In the genomic region with DNA sequence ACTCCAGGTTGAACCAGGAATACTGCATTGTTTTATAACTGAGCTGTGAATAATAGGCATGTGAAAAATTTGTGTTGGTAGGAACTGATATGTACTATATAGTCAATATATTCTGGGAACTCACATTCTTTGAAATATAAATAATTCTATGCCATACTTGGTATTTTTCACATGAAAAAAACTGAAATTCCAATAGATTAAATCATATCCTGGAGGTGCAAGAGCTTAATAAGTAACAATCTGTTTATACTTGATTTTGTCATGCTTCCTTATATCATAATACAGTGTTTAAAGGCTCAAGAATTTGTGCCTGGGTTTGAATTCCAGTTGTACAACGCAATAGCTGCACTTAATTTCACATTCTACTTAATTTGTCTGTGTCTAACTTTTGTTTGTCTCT, we compare ENCODE assay signal across 17 cellular contexts.
DNase-seq lines count a peak whose midpoint lies in the region; TF ChIP-seq lines count a peak whose summit lies in the region.
"Had no signal": no experiment of that assay in that cellular context is flagged by ENCODE, and none has a peak within 500 bp of the region (broad histone marks: within the 10 kb centered on the region; RNA-seq: fewer than 3 reads in every experiment).

No MANE protein-coding gene starts in this region.

- no peaks in the 10 kb centered on the region for H3K79me1 ChIP-seq in mesendoderm (ENCODE audit: low read length)

- no peak overlapping the region for H2BK120ac ChIP-seq in mesendoderm (ENCODE audit: low read depth, low read length)

- H2BK15ac ChIP-seq in mesendoderm (replicated peaks; ENCODE audit: low read depth): no peak overlapping the region

- no peak overlapping the region for H3K9ac ChIP-seq in mesendoderm (ENCODE audit: low read length)
- H3K9ac ChIP-seq: BLaER1 treated with 17β-estradiol and CSF1 and Interleukin-3, amounts not matched to agents 10 nM and 100 nM had no signal

- in situ Hi-C loops in astrocyte of the cerebellum (cut with HindIII; ENCODE audit: low sequenced_read_pairs): no loop called here

- H4K5ac ChIP-seq in mesendoderm (ENCODE audit: low read length): no peak overlapping the region

- H3K4me2 ChIP-seq in mesendoderm (ENCODE audit: low read length): no peak overlapping the region
- H3K4me2 ChIP-seq: BLaER1 treated with 17β-estradiol and CSF1 and Interleukin-3, amounts not matched to agents 10 nM and 100 nM had no signal

- no peak overlapping the region for H3K18ac ChIP-seq in mesendoderm (ENCODE audit: low read length)

- TF ChIP-seq POLR2A in erythroblast (IDR thresholded peaks at IDR 0.05; ENCODE audit: low read length): no peak

- peak; percentile 52 for DNase-seq in GM03348 (ENCODE audit: low spot score)
- peak; percentile 29 for DNase-seq in astrocyte of the cerebellum (ENCODE audit: low read depth)
- DNase-seq in fibroblast of villous mesenchyme (ENCODE audit: low read depth): peak; percentile 20
- peak; percentile 41 for DNase-seq in skeletal muscle cell (ENCODE audit: low read depth)
- DNase-seq in foreskin melanocyte: no peak
- no peak for DNase-seq in NCI-H146 treated with DMSO at 0.1 percent for 48 hours (lab: John Stamatoyannopoulos, UW; ENCODE audit: unreplicated experiment)
- no peak for DNase-seq in mesendoderm
- no peak for DNase-seq in erythroblast (lab: John Stamatoyannopoulos, UW)
- DNase-seq: activated CD4-positive, alpha-beta T cell treated with anti-CD3 and anti-CD28 coated beads, Interleukin-2, amount 10 ng/mL, durations not matched to agents 24 days and 14 days; activated T-cell treated with anti-CD3 and anti-CD28 coated beads, Interleukin-2, amount 50 U/mL, for 48 hours; amygdala; effector memory CD4-positive, alpha-beta T cell; KBM-7; NCI-H1417 treated with DMSO at 0.1 percent for 48 hours; NCI-H526; stimulated activated CD4-positive, alpha-beta T cell treated with anti-CD3 and anti-CD28 coated beads, Interleukin-1b, Interleukin-23, amount 100 ng/mL, for 48 hours had no signal

- no peaks in the 10 kb centered on the region for H3K4me1 ChIP-seq in mesendoderm (ENCODE audit: control insufficient read depth, low read depth, low read length)
- H3K4me1 ChIP-seq: BLaER1 treated with 17β-estradiol and CSF1 and Interleukin-3, amounts not matched to agents 10 nM and 100 nM had no signal

- TF ChIP-seq CTCF in astrocyte of the cerebellum (IDR thresholded peaks at IDR 0.05; ENCODE audit: low read depth, low read length, missing control alignments): no peak
- no peak for TF ChIP-seq CTCF in fibroblast of villous mesenchyme (IDR thresholded peaks at IDR 0.05; ENCODE audit: insufficient read depth, low read depth, low read length)

- no peak overlapping the region for H3K4me3 ChIP-seq in astrocyte of the cerebellum (ENCODE audit: low read depth, low read length)
- H3K4me3 ChIP-seq in fibroblast of villous mesenchyme (ENCODE audit: low read depth, low read length): no peak overlapping the region
- H3K4me3 ChIP-seq in skeletal muscle cell (ENCODE audit: low read depth, low read length): no peak overlapping the region
- no peak overlapping the region for H3K4me3 ChIP-seq in mesendoderm (ENCODE audit: low read length)
- H3K4me3 ChIP-seq: BLaER1 treated with 17β-estradiol and CSF1 and Interleukin-3, amounts not matched to agents 10 nM and 100 nM had no signal

- H3K79me2 ChIP-seq in mesendoderm (ENCODE audit: control insufficient read depth, insufficient read depth, low read length): no peaks in the 10 kb centered on the region

- H4K8ac ChIP-seq in mesendoderm (ENCODE audit: low read depth, low read length): no peak overlapping the region

- H3K36me3 ChIP-seq in mesendoderm (ENCODE audit: control insufficient read depth, insufficient read depth, low read length): no peaks in the 10 kb centered on the region
- H3K36me3 ChIP-seq: BLaER1 treated with 17β-estradiol and CSF1 and Interleukin-3, amounts not matched to agents 10 nM and 100 nM had no signal

- H3K56ac ChIP-seq in mesendoderm (ENCODE audit: low read length): no peak overlapping the region

- H2AK5ac ChIP-seq in mesendoderm (ENCODE audit: low read length): no peak overlapping the region

- H3K23ac ChIP-seq in mesendoderm (ENCODE audit: low read length): no peak overlapping the region

- WGBS in mesendoderm (ENCODE audit: extremely low coverage, insufficient coverage, low lambda C conversion rate): no CpG with 5 or more reads among the region's 1 CpG

- H3K27me3 ChIP-seq in mesendoderm (ENCODE audit: insufficient read depth, low read length, poor library complexity): no peaks in the 10 kb centered on the region
- H3K27me3 ChIP-seq: BLaER1 treated with 17β-estradiol and CSF1 and Interleukin-3, amounts not matched to agents 10 nM and 100 nM had no signal

- H3K4ac ChIP-seq in mesendoderm (ENCODE audit: low read depth, low read length): no peak overlapping the region

- no peak overlapping the region for H3K27ac ChIP-seq in mesendoderm (ENCODE audit: low read depth, low read length)
- H3K27ac ChIP-seq: BLaER1 treated with 17β-estradiol and CSF1 and Interleukin-3, amounts not matched to agents 10 nM and 100 nM had no signal

- H2BK5ac ChIP-seq in mesendoderm (ENCODE audit: low read length): no peak overlapping the region

Comparison
In these comparisons a context has a peak if more than half of its experiments do, and no peak if none do; other contexts are left out.
1. DNase-seq: peak in GM03348 (single experiment), astrocyte of the cerebellum (single experiment), fibroblast of villous mesenchyme (single experiment) and skeletal muscle cell (single experiment); none in foreskin melanocyte (single experiment), NCI-H146 treated with DMSO at 0.1 percent for 48 hours (single experiment), mesendoderm (single experiment) and erythroblast (0 of 2).